Comparison of ENCODE assay signal across 1 cellular context in the genomic region with DNA sequence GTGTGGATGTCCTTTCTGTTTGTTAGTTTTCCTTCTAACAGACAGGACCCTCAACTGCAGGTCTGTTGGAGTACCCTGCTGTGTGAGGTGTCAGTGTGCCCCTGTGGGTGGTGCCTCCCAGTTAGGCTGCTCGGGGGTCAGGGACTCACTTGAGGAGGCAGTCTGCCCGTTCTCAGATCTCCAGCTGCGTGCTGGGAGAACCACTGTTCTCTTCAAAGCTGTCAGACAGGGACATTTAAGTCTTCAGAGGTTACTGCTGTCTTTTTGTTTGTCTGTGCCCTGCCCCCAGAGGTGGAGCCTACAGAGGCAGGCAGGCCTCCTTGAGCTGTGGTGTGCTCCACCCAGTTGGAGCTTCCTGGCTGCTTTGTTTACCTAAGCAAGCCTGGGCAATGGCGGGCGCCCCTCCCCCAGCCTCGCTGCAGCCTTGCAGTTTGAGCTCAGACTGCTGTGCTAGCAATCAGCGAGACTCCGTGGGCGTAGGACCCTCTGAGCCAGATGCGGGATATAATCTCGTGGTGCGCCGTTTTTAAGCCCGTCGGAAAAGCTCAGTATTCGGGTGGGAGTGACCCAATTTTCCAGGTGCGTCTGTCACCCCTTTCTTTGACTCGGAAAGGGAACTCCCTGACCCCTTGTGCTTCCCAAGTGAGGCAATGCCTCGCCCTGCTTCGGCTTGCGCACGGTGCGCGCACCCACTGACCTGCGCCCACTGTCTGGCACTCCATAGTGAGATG.
TF ChIP-seq lines count a peak whose summit lies in the region.

No MANE protein-coding gene starts in this region.

TF ChIP-seq in HepG2, 621 proteins besides CTCF, POLR2A, EP300 and RAD21 (continued from another document):
- TF ChIP-seq, protein P1, sequence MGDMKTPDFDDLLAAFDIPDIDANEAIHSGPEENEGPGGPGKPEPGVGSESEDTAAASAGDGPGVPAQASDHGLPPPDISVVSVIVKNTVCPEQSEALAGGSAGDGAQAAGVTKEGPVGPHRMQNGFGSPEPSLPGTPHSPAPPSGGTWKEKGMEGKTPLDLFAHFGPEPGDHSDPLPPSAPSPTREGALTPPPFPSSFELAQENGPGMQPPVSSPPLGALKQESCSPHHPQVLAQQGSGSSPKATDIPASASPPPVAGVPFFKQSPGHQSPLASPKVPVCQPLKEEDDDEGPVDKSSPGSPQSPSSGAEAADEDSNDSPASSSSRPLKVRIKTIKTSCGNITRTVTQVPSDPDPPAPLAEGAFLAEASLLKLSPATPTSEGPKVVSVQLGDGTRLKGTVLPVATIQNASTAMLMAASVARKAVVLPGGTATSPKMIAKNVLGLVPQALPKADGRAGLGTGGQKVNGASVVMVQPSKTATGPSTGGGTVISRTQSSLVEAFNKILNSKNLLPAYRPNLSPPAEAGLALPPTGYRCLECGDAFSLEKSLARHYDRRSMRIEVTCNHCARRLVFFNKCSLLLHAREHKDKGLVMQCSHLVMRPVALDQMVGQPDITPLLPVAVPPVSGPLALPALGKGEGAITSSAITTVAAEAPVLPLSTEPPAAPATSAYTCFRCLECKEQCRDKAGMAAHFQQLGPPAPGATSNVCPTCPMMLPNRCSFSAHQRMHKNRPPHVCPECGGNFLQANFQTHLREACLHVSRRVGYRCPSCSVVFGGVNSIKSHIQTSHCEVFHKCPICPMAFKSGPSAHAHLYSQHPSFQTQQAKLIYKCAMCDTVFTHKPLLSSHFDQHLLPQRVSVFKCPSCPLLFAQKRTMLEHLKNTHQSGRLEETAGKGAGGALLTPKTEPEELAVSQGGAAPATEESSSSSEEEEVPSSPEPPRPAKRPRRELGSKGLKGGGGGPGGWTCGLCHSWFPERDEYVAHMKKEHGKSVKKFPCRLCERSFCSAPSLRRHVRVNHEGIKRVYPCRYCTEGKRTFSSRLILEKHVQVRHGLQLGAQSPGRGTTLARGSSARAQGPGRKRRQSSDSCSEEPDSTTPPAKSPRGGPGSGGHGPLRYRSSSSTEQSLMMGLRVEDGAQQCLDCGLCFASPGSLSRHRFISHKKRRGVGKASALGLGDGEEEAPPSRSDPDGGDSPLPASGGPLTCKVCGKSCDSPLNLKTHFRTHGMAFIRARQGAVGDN (CRISPR knock-in tag; IDR thresholded peaks at IDR 0.05), result peak; percentile 59
- TF ChIP-seq HOXA3 (CRISPR knock-in tag; IDR thresholded peaks at IDR 0.05), result peak; percentile 83
- TF ChIP-seq, protein P2, sequence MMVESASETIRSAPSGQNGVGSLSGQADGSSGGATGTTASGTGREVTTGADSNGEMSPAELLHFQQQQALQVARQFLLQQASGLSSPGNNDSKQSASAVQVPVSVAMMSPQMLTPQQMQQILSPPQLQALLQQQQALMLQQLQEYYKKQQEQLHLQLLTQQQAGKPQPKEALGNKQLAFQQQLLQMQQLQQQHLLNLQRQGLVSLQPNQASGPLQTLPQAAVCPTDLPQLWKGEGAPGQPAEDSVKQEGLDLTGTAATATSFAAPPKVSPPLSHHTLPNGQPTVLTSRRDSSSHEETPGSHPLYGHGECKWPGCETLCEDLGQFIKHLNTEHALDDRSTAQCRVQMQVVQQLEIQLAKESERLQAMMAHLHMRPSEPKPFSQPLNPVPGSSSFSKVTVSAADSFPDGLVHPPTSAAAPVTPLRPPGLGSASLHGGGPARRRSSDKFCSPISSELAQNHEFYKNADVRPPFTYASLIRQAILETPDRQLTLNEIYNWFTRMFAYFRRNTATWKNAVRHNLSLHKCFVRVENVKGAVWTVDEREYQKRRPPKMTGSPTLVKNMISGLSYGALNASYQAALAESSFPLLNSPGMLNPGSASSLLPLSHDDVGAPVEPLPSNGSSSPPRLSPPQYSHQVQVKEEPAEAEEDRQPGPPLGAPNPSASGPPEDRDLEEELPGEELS (CRISPR knock-in tag; IDR thresholded peaks at IDR 0.05), result peak; percentile 57; the same call in 1 of the 2 replicates
- TF ChIP-seq ZBTB7B (CRISPR knock-in tag; IDR thresholded peaks at IDR 0.05), result 0 out of 2 replicates have a peak, but pooled peaks have one; percentile 34
- TF ChIP-seq ZBTB38 (CRISPR knock-in tag; IDR thresholded peaks at IDR 0.05), result peak; percentile 32; the same call in 1 of the 2 replicates
- peak; percentile 42; the same call in 1 of the 2 replicates for TF ChIP-seq ZMYM4 (CRISPR knock-in tag; IDR thresholded peaks at IDR 0.05)
- TF ChIP-seq FOXA3 (CRISPR knock-in tag; IDR thresholded peaks at IDR 0.05), result peak; percentile 89
